21 cellular contexts compared by ENCODE assay signal in the genomic region with DNA sequence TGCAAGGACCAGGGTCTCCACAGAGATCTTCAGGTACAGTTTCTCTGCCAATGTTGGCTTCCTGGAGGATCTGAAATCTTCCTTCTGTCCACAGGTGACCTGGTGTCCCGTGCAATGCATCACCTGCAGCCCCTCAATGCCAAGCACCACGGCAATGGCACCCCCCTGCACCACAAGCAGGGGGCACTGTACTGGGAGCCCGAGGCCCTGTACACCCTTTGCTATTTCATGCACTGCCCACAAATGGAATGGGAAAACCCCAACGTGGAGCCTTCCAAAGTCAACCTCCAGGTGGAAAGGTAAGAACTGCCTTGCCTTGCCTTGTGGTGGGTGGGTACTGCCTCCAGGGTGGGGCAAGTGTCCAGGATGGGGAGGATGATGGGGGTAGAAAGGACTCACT.
"Had no signal": no experiment of that assay in that cellular context is flagged by ENCODE, and none has a peak within 500 bp of the region (broad histone marks: within the 10 kb centered on the region; RNA-seq: fewer than 3 reads in every experiment).

No MANE protein-coding gene starts in this region.

- H3K4me1 ChIP-seq: lower lobe of right lung, psoas muscle, sigmoid colon, stomach had no signal

- ATAC-seq: left ventricle myocardium superior; lower lobe of right lung; natural killer cell; psoas muscle; stimulated activated effector memory CD8-positive, alpha-beta T cell treated with anti-CD3 and anti-CD28 coated beads, Interleukin-12 subunit alpha, Interleukin-12 subunit beta, amount 100 ng/mL, for 72 hours had no signal

- H3K27me3 ChIP-seq: esophagus squamous epithelium, ovary, sigmoid colon, stomach, thyroid gland, vagina had no signal

- H3K36me3 Mint-ChIP-seq: natural killer cell; stimulated activated effector memory CD8-positive, alpha-beta T cell treated with anti-CD3 and anti-CD28 coated beads, Interleukin-12 subunit alpha, Interleukin-12 subunit beta, amount 100 ng/mL, for 72 hours had no signal

- H3K27ac Mint-ChIP-seq: natural killer cell; stimulated activated effector memory CD8-positive, alpha-beta T cell treated with anti-CD3 and anti-CD28 coated beads, Interleukin-12 subunit alpha, Interleukin-12 subunit beta, amount 100 ng/mL, for 72 hours had no signal

- H3K9me3 ChIP-seq: esophagus squamous epithelium, lower lobe of right lung, ovary, psoas muscle, sigmoid colon, thyroid gland, vagina had no signal

- H3K4me3 ChIP-seq: esophagus squamous epithelium, lower lobe of right lung, ovary, psoas muscle, sigmoid colon, stomach, thyroid gland, vagina had no signal

- H3K27ac ChIP-seq: epithelial cell of prostate, esophagus squamous epithelium, lower lobe of right lung, ovary, psoas muscle, sigmoid colon, stomach, thyroid gland, vagina had no signal

- H3K4me1 Mint-ChIP-seq: stimulated activated effector memory CD8-positive, alpha-beta T cell treated with anti-CD3 and anti-CD28 coated beads, Interleukin-12 subunit alpha, Interleukin-12 subunit beta, amount 100 ng/mL, for 72 hours had no signal

- H3K36me3 ChIP-seq: lower lobe of right lung, ovary, sigmoid colon, stomach, thyroid gland, vagina had no signal

- H3K9me3 Mint-ChIP-seq: natural killer cell; stimulated activated effector memory CD8-positive, alpha-beta T cell treated with anti-CD3 and anti-CD28 coated beads, Interleukin-12 subunit alpha, Interleukin-12 subunit beta, amount 100 ng/mL, for 72 hours had no signal

- DNase-seq: cortex of kidney; esophagus squamous epithelium; foreskin melanocyte; left ventricle myocardium superior; lower lobe of right lung; natural killer cell; occipital lobe; ovary; posterior cingulate gyrus; psoas muscle; right cardiac atrium; sigmoid colon; stimulated activated CD4-positive, alpha-beta T cell treated with anti-CD3 and anti-CD28 coated beads, Interleukin-2, amount 100 ng/mL, for 24 hours; stimulated activated CD4-positive, alpha-beta T cell treated with anti-CD3 and anti-CD28 coated beads, Interleukin-4, amount 100 ng/mL, for 24 hours; stimulated activated naive CD4-positive, alpha-beta T cell treated with Interleukin-2 at 50 U/mL for 16 hours; stomach; thyroid gland; trophoblast cell had no signal

- H3K4me3 Mint-ChIP-seq: natural killer cell; stimulated activated effector memory CD8-positive, alpha-beta T cell treated with anti-CD3 and anti-CD28 coated beads, Interleukin-12 subunit alpha, Interleukin-12 subunit beta, amount 100 ng/mL, for 72 hours had no signal
